ENCODE assay signal across 1 cellular context in the genomic region with DNA sequence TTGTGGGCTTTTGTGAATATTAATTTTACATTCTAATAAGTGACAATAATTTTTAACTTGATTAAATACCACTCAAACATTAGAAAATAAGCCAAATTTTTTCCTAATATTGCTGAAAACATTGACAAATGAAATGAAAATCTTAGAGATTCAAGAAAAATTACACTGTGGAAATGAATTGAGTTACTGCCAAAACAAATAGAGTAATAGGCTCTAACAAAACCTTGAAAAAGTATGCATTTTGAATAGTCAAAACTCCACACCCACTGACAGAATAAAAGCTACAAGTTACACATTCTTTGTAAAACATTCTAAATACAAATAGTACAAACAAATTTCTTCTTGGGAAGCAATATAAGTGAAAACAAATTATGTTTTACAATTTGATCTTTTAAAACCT.
TF ChIP-seq lines count a peak whose summit lies in the region.

No MANE protein-coding gene starts in this region.

TF ChIP-seq in A549, 52 proteins besides CTCF, POLR2A, EP300 and RAD21 (continued from another document):
- TF ChIP-seq PBX3 (IDR thresholded peaks at IDR 0.05) (no peak), SMC3 (IDR thresholded peaks at IDR 0.05) (no peak), CHD2 (IDR thresholded peaks at IDR 0.05; ENCODE audit: low read length, partially characterized antibody) (no peak), NR3C1 (IDR thresholded peaks at IDR 0.05) (no peak), SREBF2 (IDR thresholded peaks at IDR 0.05) (no peak), HOXB13 (CRISPR knock-in tag; IDR thresholded peaks at IDR 0.05; ENCODE audit: low read depth) (no peak), POLR2AphosphoS2 (conservative IDR thresholded peaks at IDR 0.05; ENCODE audit: low read length) (no peak), MAZ (IDR thresholded peaks at IDR 0.05; ENCODE audit: borderline replicate concordance, low read depth, low read length) (no peak), ZNF302 (CRISPR knock-in tag; IDR thresholded peaks at IDR 0.05) (no peak), ESRRA (IDR thresholded peaks at IDR 0.05; ENCODE audit: borderline replicate concordance, low read length) (no peak), TFCP2L1 (CRISPR knock-in tag; IDR thresholded peaks at IDR 0.05) (no peak), ZFP36 (IDR thresholded peaks at IDR 0.05; ENCODE audit: borderline replicate concordance, partially characterized antibody) (no peak), FOSL2 (IDR thresholded peaks at IDR 0.05) (no peak), FOSL2 (CRISPR knock-in tag; IDR thresholded peaks at IDR 0.05) (no peak), FOSB (CRISPR knock-in tag; IDR thresholded peaks at IDR 0.05) (no peak), CBX2 (IDR thresholded peaks at IDR 0.05; ENCODE audit: borderline replicate concordance, low read depth) (no peak), EHMT2 (IDR thresholded peaks at IDR 0.05; ENCODE audit: low read depth) (no peak), RFX5 (IDR thresholded peaks at IDR 0.05) (no peak), PHF8 (IDR thresholded peaks at IDR 0.05; ENCODE audit: borderline replicate concordance, low read depth) (no peak)
- TF ChIP-seq, protein P1, sequence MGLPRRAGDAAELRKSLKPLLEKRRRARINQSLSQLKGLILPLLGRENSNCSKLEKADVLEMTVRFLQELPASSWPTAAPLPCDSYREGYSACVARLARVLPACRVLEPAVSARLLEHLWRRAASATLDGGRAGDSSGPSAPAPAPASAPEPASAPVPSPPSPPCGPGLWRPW (IDR thresholded peaks at IDR 0.05), result no peak
TF ChIP-seq in A549: peak in this region for 0.
